ENCODE assay signal across 8 cellular contexts in the genomic region with DNA sequence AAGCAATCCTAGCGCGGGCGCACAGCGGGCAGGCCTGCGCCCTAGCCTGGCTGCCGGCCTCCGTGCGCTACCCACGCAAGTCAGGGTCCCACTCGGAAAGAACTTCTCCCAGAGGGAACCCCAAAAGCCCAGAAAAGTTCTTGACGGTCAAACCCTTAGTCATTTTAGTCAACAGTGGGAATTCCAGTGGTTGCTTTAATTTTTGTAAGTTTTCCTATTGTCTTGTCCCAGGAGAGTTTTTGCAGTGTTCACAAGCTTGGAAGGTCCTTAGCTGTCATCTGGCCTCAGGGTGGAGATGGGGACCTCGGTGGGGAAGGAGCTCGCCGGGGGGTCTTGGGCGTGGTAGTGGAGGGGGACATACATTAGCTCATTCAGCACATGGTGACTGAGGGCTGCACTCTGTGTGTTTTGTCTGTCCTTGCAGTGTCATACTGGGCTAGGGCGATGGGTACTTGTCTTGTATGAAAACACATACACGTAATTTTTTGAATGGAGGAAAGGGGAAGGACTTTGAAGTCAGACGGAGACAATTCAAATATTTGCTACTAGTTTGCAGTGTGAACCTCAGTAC. TPM values are rescaled to one million over a fixed set of nuclear protein-coding genes. Genes with fewer than 3 reads are reported as not detected.
DNase-seq lines count a peak whose midpoint lies in the region; ATAC-seq lines count a peak whose summit lies in the region.

No MANE protein-coding gene starts in this region.

- H3K4me3 ChIP-seq in iPS-15b (ENCODE audit: low read depth, low read length): peak overlapping the region; percentile 83

- H3K4me3 Mint-ChIP-seq in activated naive CD8-positive, alpha-beta T cell: peak overlapping the region; percentile 93
- H3K4me3 Mint-ChIP-seq in stimulated activated naive B cell treated with anti-CD40 and anti-IgM and Interleukin-4, amounts not matched to agents 10 μg/mL and 1 μg/mL and 100 μg/mL, for 72 hours: peak overlapping the region; percentile 83 to 85

- no peaks in the 10 kb centered on the region for H3K4me1 ChIP-seq in iPS-15b (ENCODE audit: control insufficient read depth, insufficient read depth, low read length)

- H3K27ac Mint-ChIP-seq in activated naive CD8-positive, alpha-beta T cell: peak overlapping the region; percentile 93
- peak overlapping the region; percentile 80 for H3K27ac Mint-ChIP-seq in stimulated activated naive B cell treated with anti-CD40 and anti-IgM and Interleukin-4, amounts not matched to agents 10 μg/mL and 1 μg/mL and 100 μg/mL, for 72 hours

- H3K36me3 ChIP-seq in iPS-15b (ENCODE audit: control insufficient read depth, insufficient read depth, low read length): no peaks in the 10 kb centered on the region

- peaks cover 11% of the 10 kb centered on the region for H3K4me1 Mint-ChIP-seq in activated naive CD8-positive, alpha-beta T cell (ENCODE audit: low read depth)
- peaks cover 4% of the 10 kb centered on the region in 2 donors for H3K4me1 Mint-ChIP-seq in stimulated activated naive B cell treated with anti-CD40 and anti-IgM and Interleukin-4, amounts not matched to agents 10 μg/mL and 1 μg/mL and 100 μg/mL, for 72 hours

- no peaks in the 10 kb centered on the region for H3K27me3 Mint-ChIP-seq in activated naive CD8-positive, alpha-beta T cell
- no peaks in the 10 kb centered on the region for H3K27me3 Mint-ChIP-seq in stimulated activated naive B cell treated with anti-CD40 and anti-IgM and Interleukin-4, amounts not matched to agents 10 μg/mL and 1 μg/mL and 100 μg/mL, for 72 hours

- peak; percentile 4 for ATAC-seq in Right ventricle myocardium inferior
- ATAC-seq in HG03521 (IDR thresholded peaks at IDR 0.05; ENCODE audit: unreplicated experiment): peak; percentile 35
- peak; percentile 60 to 63 for ATAC-seq in stimulated activated naive B cell treated with anti-CD40 and anti-IgM and Interleukin-4, amounts not matched to agents 10 μg/mL and 1 μg/mL and 100 μg/mL, for 72 hours (replicated peaks)

- intact Hi-C loops in Right ventricle myocardium inferior (cut with DNase I) (no loop called here), cardiac septum (cut with DNase I) (no loop called here)

- no peaks in the 10 kb centered on the region for H3K9me3 Mint-ChIP-seq in activated naive CD8-positive, alpha-beta T cell (ENCODE audit: low read depth)
- H3K9me3 Mint-ChIP-seq in stimulated activated naive B cell treated with anti-CD40 and anti-IgM and Interleukin-4, amounts not matched to agents 10 μg/mL and 1 μg/mL and 100 μg/mL, for 72 hours: no peaks in the 10 kb centered on the region

- H3K27me3 ChIP-seq in iPS-15b (ENCODE audit: control insufficient read depth, insufficient read depth, low read length): peaks cover 4% of the 10 kb centered on the region

- H3K9me3 ChIP-seq in iPS-15b (ENCODE audit: control insufficient read depth, insufficient read depth, low read length): no peaks in the 10 kb centered on the region

- no peaks in the 10 kb centered on the region for H3K36me3 Mint-ChIP-seq in activated naive CD8-positive, alpha-beta T cell
- no peaks in the 10 kb centered on the region for H3K36me3 Mint-ChIP-seq in stimulated activated naive B cell treated with anti-CD40 and anti-IgM and Interleukin-4, amounts not matched to agents 10 μg/mL and 1 μg/mL and 100 μg/mL, for 72 hours

- no peak overlapping the region for H3K9ac ChIP-seq in iPS-15b (ENCODE audit: low read depth, low read length)

- DNase-seq in Right ventricle myocardium inferior (ENCODE audit: missing footprints) (no peak), cardiac septum (ENCODE audit: low spot score) (no peak), NCI-H2171 (lab: John Stamatoyannopoulos, UW) (no peak), ureter (ENCODE audit: low spot score) (no peak)
- DNase-seq in stimulated activated naive B cell treated with anti-CD40 and anti-IgM and Interleukin-4, amounts not matched to agents 10 μg/mL and 1 μg/mL and 100 μg/mL, for 72 hours: peak; percentile 4

RNA-seq across cellular contexts. Expression of a gene that starts 0.7 kb away (rescaled TPM):
- total RNA-seq in Right ventricle myocardium inferior (3.5 TPM), cardiac septum (2.1 TPM), ureter (16.8 TPM)

RNA-seq across cellular contexts. Expression of a gene that starts 20.0 kb away (rescaled TPM):
- total RNA-seq in Right ventricle myocardium inferior: 48.1 TPM
- total RNA-seq in cardiac septum: 17.3 TPM
- total RNA-seq in ureter: 31.4 TPM

Comparison
In these comparisons a context has a peak if more than half of its experiments do, and no peak if none do; other contexts are left out.
1. ATAC-seq: peak in every context shown above with its lines; median percentile 62 in stimulated activated naive B cell treated with anti-CD40 and anti-IgM and Interleukin-4, amounts not matched to agents 10 μg/mL and 1 μg/mL and 100 μg/mL, for 72 hours; 35 in HG03521; 4 in Right ventricle myocardium inferior.